24 cellular contexts compared by ENCODE assay signal in genomic region chr2:96985630-96986385, GRCh38. TPM values are rescaled to one million over a fixed set of nuclear protein-coding genes. Genes with fewer than 3 reads are reported as not detected.
"Had no signal": no experiment of that assay in that cellular context is flagged by ENCODE, and none has a peak within 500 bp of the region (broad histone marks: within the 10 kb centered on the region; RNA-seq: fewer than 3 reads in every experiment).

No MANE protein-coding gene starts in this region.

- H3K27ac Mint-ChIP-seq: activated naive CD4-positive, alpha-beta T cell treated with anti-CD3 and anti-CD28 coated beads, Interleukin-2, amount 50 U/mL, for 72 hours; activated T-cell treated with anti-CD3 and anti-CD28 coated beads, Interleukin-2, amount 50 U/mL, for 72 hours; immature natural killer cell; memory B cell had no signal

- H3K4me1 Mint-ChIP-seq: immature natural killer cell had no signal

- H3K9me3 ChIP-seq: adrenal gland, heart left ventricle, mucosa of descending colon, tibial nerve had no signal

- H3K4me3 ChIP-seq: adrenal gland, heart left ventricle, mucosa of descending colon, tibial nerve had no signal

- ATAC-seq: activated naive CD4-positive, alpha-beta T cell treated with anti-CD3 and anti-CD28 coated beads, Interleukin-2, amount 50 U/mL, for 72 hours; activated T-cell treated with anti-CD3 and anti-CD28 coated beads, Interleukin-2, amount 50 U/mL, for 72 hours; heart left ventricle; mucosa of descending colon; naive thymus-derived CD4-positive, alpha-beta T cell had no signal

- H3K36me3 Mint-ChIP-seq: activated naive CD4-positive, alpha-beta T cell treated with anti-CD3 and anti-CD28 coated beads, Interleukin-2, amount 50 U/mL, for 72 hours; immature natural killer cell; memory B cell; naive thymus-derived CD4-positive, alpha-beta T cell had no signal

- H3K27me3 ChIP-seq: adrenal gland, tibial nerve had no signal

- H3K36me3 ChIP-seq: adrenal gland, heart left ventricle, tibial nerve, WERI-Rb-1 had no signal

- H3K9me3 Mint-ChIP-seq: activated naive CD4-positive, alpha-beta T cell treated with anti-CD3 and anti-CD28 coated beads, Interleukin-2, amount 50 U/mL, for 72 hours; activated T-cell treated with anti-CD3 and anti-CD28 coated beads, Interleukin-2, amount 50 U/mL, for 72 hours; memory B cell had no signal

- H3K4me1 ChIP-seq: adrenal gland, heart left ventricle, tibial nerve had no signal

- H3K27ac ChIP-seq: adrenal gland, heart left ventricle, tibial nerve, WERI-Rb-1 had no signal

- DNase-seq: activated CD4-positive, alpha-beta T cell treated with anti-CD3 and anti-CD28 coated beads, Interleukin-2, amount 50 U/mL, for 4 hours; activated gamma-delta T cell treated with Interleukin-2 at 50 U/mL for 16 hours; activated T-cell treated with anti-CD3 and anti-CD28 coated beads, Interleukin-2, amount 50 U/mL, for 72 hours; adrenal gland; cerebellar nuclear complex; cortex of kidney; erythroblast; heart left ventricle; immature natural killer cell; mucosa of descending colon; naive thymus-derived CD4-positive, alpha-beta T cell; nucleus accumbens; stimulated activated CD4-positive, alpha-beta T cell treated with anti-CD3 and anti-CD28 coated beads, Interleukin-2, amount 100 ng/mL, for 24 hours; stimulated activated naive CD4-positive, alpha-beta T cell treated with Interleukin-2 at 50 U/mL for 16 hours; substantia nigra; T-helper 2 cell; WERI-Rb-1 had no signal

- H3K4me3 Mint-ChIP-seq: activated T-cell treated with anti-CD3 and anti-CD28 coated beads, Interleukin-2, amount 50 U/mL, for 72 hours; immature natural killer cell; memory B cell; naive thymus-derived CD4-positive, alpha-beta T cell had no signal

RNA-seq across cellular contexts. Expression of gene FAM178B, which starts 0.6 kb away (rescaled TPM):
- total RNA-seq: astrocyte, bronchial epithelial cell, frontal cortex had no signal
- polyA plus RNA-seq: liver had no signal
